15 cellular contexts compared by ENCODE assay signal in genomic region chr22:39908737-39909136, GRCh38. TPM values are rescaled to one million over a fixed set of nuclear protein-coding genes. Genes with fewer than 3 reads are reported as not detected.
DNase-seq lines count a peak whose midpoint lies in the region; ATAC-seq and TF ChIP-seq lines count a peak whose summit lies in the region.
"Had no signal": no experiment of that assay in that cellular context is flagged by ENCODE, and none has a peak within 500 bp of the region (broad histone marks: within the 10 kb centered on the region; RNA-seq: fewer than 3 reads in every experiment).

No MANE protein-coding gene starts in this region.

- WGBS in mesenchymal stem cell = 28% methylated on average over 5 of the region's 5 CpGs

- H3K4me2 ChIP-seq in PC-3 (ENCODE audit: low read length) (no peak overlapping the region), mesenchymal stem cell (ENCODE audit: low read length, poor library complexity, severe bottlenecking) (no peak overlapping the region)

- POLR2A ChIA-PET in PC-3 (lab: Charles Lee; ENCODE audit: unreplicated experiment) = no interaction called here

- TF ChIP-seq CTCF in GM12865 (IDR thresholded peaks at IDR 0.05; ENCODE audit: insufficient read depth, low read depth, low read length, missing control alignments) (no peak), PC-3 (conservative IDR thresholded peaks at IDR 0.05; ENCODE audit: low read depth, low read length) (no peak)

- no peaks in the 10 kb centered on the region for H3K9me2 ChIP-seq in PC-3 (replicated peaks; ENCODE audit: low read length)

- H3K4me1 ChIP-seq in PC-3 (ENCODE audit: insufficient read depth, low read length) = no peaks in the 10 kb centered on the region
- no peaks in the 10 kb centered on the region for H3K4me1 ChIP-seq in mesenchymal stem cell (ENCODE audit: control insufficient read depth, insufficient read depth, low read depth, low read length)
- H3K4me1 ChIP-seq: heart left ventricle, psoas muscle, SJCRH30 had no signal

- peak overlapping the region; percentile 98 for H3K27ac Mint-ChIP-seq in activated naive CD4-positive, alpha-beta T cell treated with anti-CD3 and anti-CD28 coated beads, Interleukin-2, amount 50 U/mL, for 24 hours

- H3K79me1 ChIP-seq in mesenchymal stem cell (replicated peaks; ENCODE audit: low read length, poor library complexity, severe bottlenecking) = no peaks in the 10 kb centered on the region

- no peak overlapping the region for H2BK120ac ChIP-seq in mesenchymal stem cell (ENCODE audit: low read depth, low read length)

- H3K4me3 ChIP-seq in GM12865 (ENCODE audit: low read depth, low read length) (no peak overlapping the region), PC-3 (ENCODE audit: low read length) (no peak overlapping the region), mesenchymal stem cell (ENCODE audit: insufficient read depth in 1 of 2, low read depth in 1 of 2, low read length in 2 of 2) (no peak overlapping the region)
- H3K4me3 ChIP-seq: lung, psoas muscle, SJCRH30 had no signal

- H4K91ac ChIP-seq in mesenchymal stem cell (ENCODE audit: low read length) = no peak overlapping the region

- H3K14ac ChIP-seq in mesenchymal stem cell (ENCODE audit: low read length in 2 of 2) = no peak overlapping the region

- H2AFZ ChIP-seq in PC-3 (ENCODE audit: low read length) (no peak overlapping the region), mesenchymal stem cell (ENCODE audit: low read depth, low read length) (no peak overlapping the region)

- ATAC-seq in PC-3 (no peak), HG02852 (IDR thresholded peaks at IDR 0.05; ENCODE audit: unreplicated experiment) (no peak), HG02642 (IDR thresholded peaks at IDR 0.05; ENCODE audit: poor library complexity, unreplicated experiment) (no peak)
- ATAC-seq: heart left ventricle, psoas muscle had no signal

- no peak overlapping the region for H2AK5ac ChIP-seq in mesenchymal stem cell (ENCODE audit: low read length, severe bottlenecking)

- H3K36me3 Mint-ChIP-seq in activated naive CD4-positive, alpha-beta T cell treated with anti-CD3 and anti-CD28 coated beads, Interleukin-2, amount 50 U/mL, for 24 hours = peaks cover 5% of the 10 kb centered on the region

- H3K4ac ChIP-seq in mesenchymal stem cell (ENCODE audit: low read depth in 1 of 2, low read length in 2 of 2) = no peak overlapping the region

- BruUV-seq in PC-3 (replicated peaks; lab: Mats Ljungman, UMichigan) = no TSS peak

- H3K27ac ChIP-seq in PC-3 (ENCODE audit: low read length) (no peak overlapping the region), mesenchymal stem cell (ENCODE audit: low read length, poor library complexity, severe bottlenecking) (no peak overlapping the region)
- H3K27ac ChIP-seq: psoas muscle, SJCRH30 had no signal

- H3K9ac ChIP-seq in PC-3 (ENCODE audit: low read length) (no peak overlapping the region), mesenchymal stem cell (ENCODE audit: low read length) (no peak overlapping the region)

- no peaks in the 10 kb centered on the region for H3F3A ChIP-seq in PC-3 (ENCODE audit: low read length, unreplicated experiment)

- H2BK5ac ChIP-seq in mesenchymal stem cell (ENCODE audit: low read depth, low read length, poor library complexity, severe bottlenecking) = no peak overlapping the region

- intact Hi-C loops in PC-3 (cut with micrococcal nuclease) = no loop called here

- H3K27me3 ChIP-seq in PC-3 (ENCODE audit: low read length) = peaks cover 55% of the 10 kb centered on the region
- H3K27me3 ChIP-seq in mesenchymal stem cell (ENCODE audit: control insufficient read depth in 1 of 2, insufficient read depth in 1 of 2, low read length in 2 of 2) = peaks cover 33 to 41% of the 10 kb centered on the region in 2 experiments

- no peaks in the 10 kb centered on the region for H3K36me3 ChIP-seq in PC-3 (ENCODE audit: low read depth, low read length)
- H3K36me3 ChIP-seq in mesenchymal stem cell (ENCODE audit: control insufficient read depth in 1 of 2, insufficient read depth in 2 of 2, low read depth in 1 of 2, low read length in 2 of 2) = no peaks in the 10 kb centered on the region
- H3K36me3 ChIP-seq: heart left ventricle, SJCRH30 had no signal

- CTCF ChIA-PET in PC-3 (lab: Charles Lee) = no interaction called here

- H3K18ac ChIP-seq in mesenchymal stem cell (ENCODE audit: low read depth in 1 of 2, low read length in 2 of 2) = no peak overlapping the region

- no peaks in the 10 kb centered on the region for H3K27me3 Mint-ChIP-seq in activated naive CD4-positive, alpha-beta T cell treated with anti-CD3 and anti-CD28 coated beads, Interleukin-2, amount 50 U/mL, for 24 hours

- H3K23ac ChIP-seq in mesenchymal stem cell (ENCODE audit: low read length in 2 of 2) = no peak overlapping the region

- DNase-seq in GM12865 (ENCODE audit: low read depth) (peak; percentile 35), PC-3 (peak; percentile 3), mesenchymal stem cell (peak; percentile 12), NCI-H526 treated with DMSO at 0.1 percent for 48 hours (lab: John Stamatoyannopoulos, UW) (no peak), dedifferentiated amniotic fluid mesenchymal stem cell (ENCODE audit: extremely low spot score) (no peak)
- DNase-seq: heart left ventricle, KG1, NCI-H226, psoas muscle, SJCRH30 had no signal

- H4K8ac ChIP-seq in mesenchymal stem cell (ENCODE audit: low read length) = no peak overlapping the region

- no peaks in the 10 kb centered on the region for H3K9me3 ChIP-seq in PC-3 (ENCODE audit: low read length)
- no peaks in the 10 kb centered on the region for H3K9me3 ChIP-seq in mesenchymal stem cell (ENCODE audit: control insufficient read depth, low read length)
- H3K9me3 ChIP-seq: heart left ventricle, psoas muscle, SJCRH30 had no signal

- H3K4me3 Mint-ChIP-seq in activated naive CD4-positive, alpha-beta T cell treated with anti-CD3 and anti-CD28 coated beads, Interleukin-2, amount 50 U/mL, for 24 hours = peak overlapping the region; percentile 90

- peaks cover 90% of the 10 kb centered on the region for H3K4me1 Mint-ChIP-seq in activated naive CD4-positive, alpha-beta T cell treated with anti-CD3 and anti-CD28 coated beads, Interleukin-2, amount 50 U/mL, for 24 hours

- H2BK12ac ChIP-seq in mesenchymal stem cell (ENCODE audit: low read length in 2 of 2) = no peak overlapping the region

- no peak overlapping the region for H2BK15ac ChIP-seq in mesenchymal stem cell (ENCODE audit: low read depth, poor library complexity, severe bottlenecking)

- no peaks in the 10 kb centered on the region for H3K79me2 ChIP-seq in PC-3 (ENCODE audit: low read length)

- H4K20me1 ChIP-seq in PC-3 (ENCODE audit: low read length) = no peaks in the 10 kb centered on the region

- no peaks in the 10 kb centered on the region for H3K9me3 Mint-ChIP-seq in activated naive CD4-positive, alpha-beta T cell treated with anti-CD3 and anti-CD28 coated beads, Interleukin-2, amount 50 U/mL, for 24 hours

RNA-seq across cellular contexts. Expression of gene GRAP2, which starts 7.9 kb away (rescaled TPM):
- 0.52 TPM in 1 of 2 replicates, not detected in the other for total RNA-seq in PC-3 (2014; rRNA removed)
- 0.22 TPM for polyA plus RNA-seq in mesenchymal stem cell (2013, experiment 1 of 2)
- 0.15 TPM for polyA plus RNA-seq in mesenchymal stem cell (2013, experiment 2 of 2)
- total RNA-seq: SJCRH30 had no signal

RNA-seq across cellular contexts. Expression of gene ENTHD1, which starts 15.2 kb away (rescaled TPM):
- not detected in 2 replicates for total RNA-seq in PC-3 (2014; rRNA removed)
- polyA plus RNA-seq in mesenchymal stem cell (2013, experiment 1 of 2) = not detected
- polyA plus RNA-seq in mesenchymal stem cell (2013, experiment 2 of 2) = not detected
- total RNA-seq: heart left ventricle, psoas muscle, SJCRH30, ureter had no signal
- polyA plus RNA-seq: heart left ventricle, psoas muscle had no signal

RNA-seq across cellular contexts. Expression of gene TMA7B, which starts 51.5 kb away (rescaled TPM):
- not detected in 2 replicates for total RNA-seq in PC-3 (2014; rRNA removed)
- not detected for polyA plus RNA-seq in mesenchymal stem cell (2013, experiment 1 of 2)
- polyA plus RNA-seq in mesenchymal stem cell (2013, experiment 2 of 2) = not detected
- total RNA-seq: psoas muscle had no signal
- polyA plus RNA-seq: heart left ventricle, psoas muscle had no signal

Comparison
In these comparisons a context has a peak if more than half of its experiments do, and no peak if none do; other contexts are left out.
1. DNase-seq: peak in GM12865 (single experiment), PC-3 (single experiment) and mesenchymal stem cell (single experiment); none in NCI-H526 treated with DMSO at 0.1 percent for 48 hours (single experiment) and dedifferentiated amniotic fluid mesenchymal stem cell (single experiment).